ENCODE assay signal across 1 cellular context in the genomic region with DNA sequence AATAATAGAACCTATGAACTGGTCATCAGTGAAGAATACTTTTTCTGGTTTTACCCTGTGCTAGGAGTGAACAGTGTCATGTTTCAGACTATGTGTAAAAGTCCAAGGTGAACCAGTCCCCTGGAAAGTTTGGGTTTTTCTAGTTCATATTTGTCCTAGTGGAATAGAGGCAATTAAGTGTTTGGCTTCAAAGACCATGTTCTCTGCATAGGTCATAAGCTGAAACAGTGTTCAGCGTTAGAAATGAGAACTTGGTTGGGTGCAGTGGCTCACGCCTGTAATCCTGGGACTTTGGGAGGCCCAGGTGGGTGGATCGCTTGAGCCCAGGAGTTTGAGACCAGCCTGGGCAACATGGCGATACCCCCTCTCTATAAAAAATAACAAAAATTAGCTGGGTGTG.
A peak's percentile ranks its signal among the peaks of the same experiment; 100 is the strongest.
TF ChIP-seq lines count a peak whose summit lies in the region.

No MANE protein-coding gene starts in this region.

TF ChIP-seq in HepG2, 621 proteins besides CTCF, POLR2A, EP300 and RAD21 (continued from another document and continues in another):
- TF ChIP-seq, protein P1, sequence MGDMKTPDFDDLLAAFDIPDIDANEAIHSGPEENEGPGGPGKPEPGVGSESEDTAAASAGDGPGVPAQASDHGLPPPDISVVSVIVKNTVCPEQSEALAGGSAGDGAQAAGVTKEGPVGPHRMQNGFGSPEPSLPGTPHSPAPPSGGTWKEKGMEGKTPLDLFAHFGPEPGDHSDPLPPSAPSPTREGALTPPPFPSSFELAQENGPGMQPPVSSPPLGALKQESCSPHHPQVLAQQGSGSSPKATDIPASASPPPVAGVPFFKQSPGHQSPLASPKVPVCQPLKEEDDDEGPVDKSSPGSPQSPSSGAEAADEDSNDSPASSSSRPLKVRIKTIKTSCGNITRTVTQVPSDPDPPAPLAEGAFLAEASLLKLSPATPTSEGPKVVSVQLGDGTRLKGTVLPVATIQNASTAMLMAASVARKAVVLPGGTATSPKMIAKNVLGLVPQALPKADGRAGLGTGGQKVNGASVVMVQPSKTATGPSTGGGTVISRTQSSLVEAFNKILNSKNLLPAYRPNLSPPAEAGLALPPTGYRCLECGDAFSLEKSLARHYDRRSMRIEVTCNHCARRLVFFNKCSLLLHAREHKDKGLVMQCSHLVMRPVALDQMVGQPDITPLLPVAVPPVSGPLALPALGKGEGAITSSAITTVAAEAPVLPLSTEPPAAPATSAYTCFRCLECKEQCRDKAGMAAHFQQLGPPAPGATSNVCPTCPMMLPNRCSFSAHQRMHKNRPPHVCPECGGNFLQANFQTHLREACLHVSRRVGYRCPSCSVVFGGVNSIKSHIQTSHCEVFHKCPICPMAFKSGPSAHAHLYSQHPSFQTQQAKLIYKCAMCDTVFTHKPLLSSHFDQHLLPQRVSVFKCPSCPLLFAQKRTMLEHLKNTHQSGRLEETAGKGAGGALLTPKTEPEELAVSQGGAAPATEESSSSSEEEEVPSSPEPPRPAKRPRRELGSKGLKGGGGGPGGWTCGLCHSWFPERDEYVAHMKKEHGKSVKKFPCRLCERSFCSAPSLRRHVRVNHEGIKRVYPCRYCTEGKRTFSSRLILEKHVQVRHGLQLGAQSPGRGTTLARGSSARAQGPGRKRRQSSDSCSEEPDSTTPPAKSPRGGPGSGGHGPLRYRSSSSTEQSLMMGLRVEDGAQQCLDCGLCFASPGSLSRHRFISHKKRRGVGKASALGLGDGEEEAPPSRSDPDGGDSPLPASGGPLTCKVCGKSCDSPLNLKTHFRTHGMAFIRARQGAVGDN (CRISPR knock-in tag; IDR thresholded peaks at IDR 0.05), result peak; percentile 41
- TF ChIP-seq RORA (CRISPR knock-in tag; IDR thresholded peaks at IDR 0.05), result 0 out of 2 replicates have a peak, but pooled peaks have one; percentile 64
- TF ChIP-seq, protein P2, sequence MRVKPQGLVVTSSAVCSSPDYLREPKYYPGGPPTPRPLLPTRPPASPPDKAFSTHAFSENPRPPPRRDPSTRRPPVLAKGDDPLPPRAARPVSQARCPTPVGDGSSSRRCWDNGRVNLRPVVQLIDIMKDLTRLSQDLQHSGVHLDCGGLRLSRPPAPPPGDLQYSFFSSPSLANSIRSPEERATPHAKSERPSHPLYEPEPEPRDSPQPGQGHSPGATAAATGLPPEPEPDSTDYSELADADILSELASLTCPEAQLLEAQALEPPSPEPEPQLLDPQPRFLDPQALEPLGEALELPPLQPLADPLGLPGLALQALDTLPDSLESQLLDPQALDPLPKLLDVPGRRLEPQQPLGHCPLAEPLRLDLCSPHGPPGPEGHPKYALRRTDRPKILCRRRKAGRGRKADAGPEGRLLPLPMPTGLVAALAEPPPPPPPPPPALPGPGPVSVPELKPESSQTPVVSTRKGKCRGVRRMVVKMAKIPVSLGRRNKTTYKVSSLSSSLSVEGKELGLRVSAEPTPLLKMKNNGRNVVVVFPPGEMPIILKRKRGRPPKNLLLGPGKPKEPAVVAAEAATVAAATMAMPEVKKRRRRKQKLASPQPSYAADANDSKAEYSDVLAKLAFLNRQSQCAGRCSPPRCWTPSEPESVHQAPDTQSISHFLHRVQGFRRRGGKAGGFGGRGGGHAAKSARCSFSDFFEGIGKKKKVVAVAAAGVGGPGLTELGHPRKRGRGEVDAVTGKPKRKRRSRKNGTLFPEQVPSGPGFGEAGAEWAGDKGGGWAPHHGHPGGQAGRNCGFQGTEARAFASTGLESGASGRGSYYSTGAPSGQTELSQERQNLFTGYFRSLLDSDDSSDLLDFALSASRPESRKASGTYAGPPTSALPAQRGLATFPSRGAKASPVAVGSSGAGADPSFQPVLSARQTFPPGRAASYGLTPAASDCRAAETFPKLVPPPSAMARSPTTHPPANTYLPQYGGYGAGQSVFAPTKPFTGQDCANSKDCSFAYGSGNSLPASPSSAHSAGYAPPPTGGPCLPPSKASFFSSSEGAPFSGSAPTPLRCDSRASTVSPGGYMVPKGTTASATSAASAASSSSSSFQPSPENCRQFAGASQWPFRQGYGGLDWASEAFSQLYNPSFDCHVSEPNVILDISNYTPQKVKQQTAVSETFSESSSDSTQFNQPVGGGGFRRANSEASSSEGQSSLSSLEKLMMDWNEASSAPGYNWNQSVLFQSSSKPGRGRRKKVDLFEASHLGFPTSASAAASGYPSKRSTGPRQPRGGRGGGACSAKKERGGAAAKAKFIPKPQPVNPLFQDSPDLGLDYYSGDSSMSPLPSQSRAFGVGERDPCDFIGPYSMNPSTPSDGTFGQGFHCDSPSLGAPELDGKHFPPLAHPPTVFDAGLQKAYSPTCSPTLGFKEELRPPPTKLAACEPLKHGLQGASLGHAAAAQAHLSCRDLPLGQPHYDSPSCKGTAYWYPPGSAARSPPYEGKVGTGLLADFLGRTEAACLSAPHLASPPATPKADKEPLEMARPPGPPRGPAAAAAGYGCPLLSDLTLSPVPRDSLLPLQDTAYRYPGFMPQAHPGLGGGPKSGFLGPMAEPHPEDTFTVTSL (CRISPR knock-in tag; IDR thresholded peaks at IDR 0.05; ENCODE audit: borderline replicate concordance), result peak; percentile 90; the same call in 1 of the 2 replicates
- TF ChIP-seq, protein P3, sequence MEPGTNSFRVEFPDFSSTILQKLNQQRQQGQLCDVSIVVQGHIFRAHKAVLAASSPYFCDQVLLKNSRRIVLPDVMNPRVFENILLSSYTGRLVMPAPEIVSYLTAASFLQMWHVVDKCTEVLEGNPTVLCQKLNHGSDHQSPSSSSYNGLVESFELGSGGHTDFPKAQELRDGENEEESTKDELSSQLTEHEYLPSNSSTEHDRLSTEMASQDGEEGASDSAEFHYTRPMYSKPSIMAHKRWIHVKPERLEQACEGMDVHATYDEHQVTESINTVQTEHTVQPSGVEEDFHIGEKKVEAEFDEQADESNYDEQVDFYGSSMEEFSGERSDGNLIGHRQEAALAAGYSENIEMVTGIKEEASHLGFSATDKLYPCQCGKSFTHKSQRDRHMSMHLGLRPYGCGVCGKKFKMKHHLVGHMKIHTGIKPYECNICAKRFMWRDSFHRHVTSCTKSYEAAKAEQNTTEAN (CRISPR knock-in tag; conservative IDR thresholded peaks at IDR 0.05), result 0 out of 2 replicates have a peak, but pooled peaks have one; percentile 43
- peak; percentile 42; the same call in 1 of the 2 replicates for TF ChIP-seq HOXA3 (CRISPR knock-in tag; IDR thresholded peaks at IDR 0.05)
- no peak for TF ChIP-seq AKAP8 (CRISPR knock-in tag; IDR thresholded peaks at IDR 0.05)
- TF ChIP-seq, protein P4, sequence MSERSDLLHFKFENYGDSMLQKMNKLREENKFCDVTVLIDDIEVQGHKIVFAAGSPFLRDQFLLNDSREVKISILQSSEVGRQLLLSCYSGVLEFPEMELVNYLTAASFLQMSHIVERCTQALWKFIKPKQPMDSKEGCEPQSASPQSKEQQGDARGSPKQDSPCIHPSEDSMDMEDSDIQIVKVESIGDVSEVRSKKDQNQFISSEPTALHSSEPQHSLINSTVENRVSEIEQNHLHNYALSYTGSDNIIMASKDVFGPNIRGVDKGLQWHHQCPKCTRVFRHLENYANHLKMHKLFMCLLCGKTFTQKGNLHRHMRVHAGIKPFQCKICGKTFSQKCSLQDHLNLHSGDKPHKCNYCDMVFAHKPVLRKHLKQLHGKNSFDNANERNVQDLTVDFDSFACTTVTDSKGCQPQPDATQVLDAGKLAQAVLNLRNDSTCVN (CRISPR knock-in tag; IDR thresholded peaks at IDR 0.05; ENCODE audit: borderline replicate concordance), result no peak
- no peak for TF ChIP-seq SOX13 (IDR thresholded peaks at IDR 0.05)
- TF ChIP-seq SOX13 (CRISPR knock-in tag; conservative IDR thresholded peaks at IDR 0.05 in 1 of 2, IDR thresholded peaks at IDR 0.05 in 1 of 2), result peak in 1 of 2 experiments; percentile 56; a peak in 1 of 4 replicates
- TF ChIP-seq, protein P5, sequence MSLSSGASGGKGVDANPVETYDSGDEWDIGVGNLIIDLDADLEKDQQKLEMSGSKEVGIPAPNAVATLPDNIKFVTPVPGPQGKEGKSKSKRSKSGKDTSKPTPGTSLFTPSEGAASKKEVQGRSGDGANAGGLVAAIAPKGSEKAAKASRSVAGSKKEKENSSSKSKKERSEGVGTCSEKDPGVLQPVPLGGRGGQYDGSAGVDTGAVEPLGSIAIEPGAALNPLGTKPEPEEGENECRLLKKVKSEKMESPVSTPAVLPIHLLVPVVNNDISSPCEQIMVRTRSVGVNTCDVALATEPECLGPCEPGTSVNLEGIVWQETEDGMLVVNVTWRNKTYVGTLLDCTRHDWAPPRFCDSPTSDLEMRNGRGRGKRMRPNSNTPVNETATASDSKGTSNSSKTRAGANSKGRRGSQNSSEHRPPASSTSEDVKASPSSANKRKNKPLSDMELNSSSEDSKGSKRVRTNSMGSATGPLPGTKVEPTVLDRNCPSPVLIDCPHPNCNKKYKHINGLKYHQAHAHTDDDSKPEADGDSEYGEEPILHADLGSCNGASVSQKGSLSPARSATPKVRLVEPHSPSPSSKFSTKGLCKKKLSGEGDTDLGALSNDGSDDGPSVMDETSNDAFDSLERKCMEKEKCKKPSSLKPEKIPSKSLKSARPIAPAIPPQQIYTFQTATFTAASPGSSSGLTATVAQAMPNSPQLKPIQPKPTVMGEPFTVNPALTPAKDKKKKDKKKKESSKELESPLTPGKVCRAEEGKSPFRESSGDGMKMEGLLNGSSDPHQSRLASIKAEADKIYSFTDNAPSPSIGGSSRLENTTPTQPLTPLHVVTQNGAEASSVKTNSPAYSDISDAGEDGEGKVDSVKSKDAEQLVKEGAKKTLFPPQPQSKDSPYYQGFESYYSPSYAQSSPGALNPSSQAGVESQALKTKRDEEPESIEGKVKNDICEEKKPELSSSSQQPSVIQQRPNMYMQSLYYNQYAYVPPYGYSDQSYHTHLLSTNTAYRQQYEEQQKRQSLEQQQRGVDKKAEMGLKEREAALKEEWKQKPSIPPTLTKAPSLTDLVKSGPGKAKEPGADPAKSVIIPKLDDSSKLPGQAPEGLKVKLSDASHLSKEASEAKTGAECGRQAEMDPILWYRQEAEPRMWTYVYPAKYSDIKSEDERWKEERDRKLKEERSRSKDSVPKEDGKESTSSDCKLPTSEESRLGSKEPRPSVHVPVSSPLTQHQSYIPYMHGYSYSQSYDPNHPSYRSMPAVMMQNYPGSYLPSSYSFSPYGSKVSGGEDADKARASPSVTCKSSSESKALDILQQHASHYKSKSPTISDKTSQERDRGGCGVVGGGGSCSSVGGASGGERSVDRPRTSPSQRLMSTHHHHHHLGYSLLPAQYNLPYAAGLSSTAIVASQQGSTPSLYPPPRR (CRISPR knock-in tag; IDR thresholded peaks at IDR 0.05; ENCODE audit: borderline replicate concordance), result peak; percentile 34; the same call in 1 of the 2 replicates
- TF ChIP-seq MIXL1 (CRISPR knock-in tag; IDR thresholded peaks at IDR 0.05), result peak; percentile 83; the same call in 1 of the 2 replicates
- peak; percentile 49; the same call in 1 of the 2 replicates for TF ChIP-seq TBX3 (IDR thresholded peaks at IDR 0.05; ENCODE audit: borderline replicate concordance)
- 0 out of 2 replicates have a peak, but pooled peaks have one; percentile 22 for TF ChIP-seq PITX1 (CRISPR knock-in tag; IDR thresholded peaks at IDR 0.05)
- TF ChIP-seq ZNF543 (CRISPR knock-in tag; IDR thresholded peaks at IDR 0.05), result no peak
- TF ChIP-seq, protein P6, sequence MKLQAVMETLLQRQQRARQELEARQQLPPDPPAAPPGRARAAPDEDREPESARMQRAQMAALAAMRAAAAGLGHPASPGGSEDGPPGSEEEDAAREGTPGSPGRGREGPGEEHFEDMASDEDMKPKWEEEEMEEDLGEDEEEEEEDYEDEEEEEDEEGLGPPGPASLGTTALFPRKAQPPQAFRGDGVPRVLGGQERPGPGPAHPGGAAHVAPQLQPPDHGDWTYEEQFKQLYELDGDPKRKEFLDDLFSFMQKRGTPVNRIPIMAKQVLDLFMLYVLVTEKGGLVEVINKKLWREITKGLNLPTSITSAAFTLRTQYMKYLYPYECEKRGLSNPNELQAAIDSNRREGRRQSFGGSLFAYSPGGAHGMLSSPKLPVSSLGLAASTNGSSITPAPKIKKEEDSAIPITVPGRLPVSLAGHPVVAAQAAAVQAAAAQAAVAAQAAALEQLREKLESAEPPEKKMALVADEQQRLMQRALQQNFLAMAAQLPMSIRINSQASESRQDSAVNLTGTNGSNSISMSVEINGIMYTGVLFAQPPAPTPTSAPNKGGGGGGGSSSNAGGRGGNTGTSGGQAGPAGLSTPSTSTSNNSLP (IDR thresholded peaks at IDR 0.05; ENCODE audit: low read depth, low read length), result 0 out of 2 replicates have a peak, but pooled peaks have one; percentile 12
- TF ChIP-seq, protein P7, sequence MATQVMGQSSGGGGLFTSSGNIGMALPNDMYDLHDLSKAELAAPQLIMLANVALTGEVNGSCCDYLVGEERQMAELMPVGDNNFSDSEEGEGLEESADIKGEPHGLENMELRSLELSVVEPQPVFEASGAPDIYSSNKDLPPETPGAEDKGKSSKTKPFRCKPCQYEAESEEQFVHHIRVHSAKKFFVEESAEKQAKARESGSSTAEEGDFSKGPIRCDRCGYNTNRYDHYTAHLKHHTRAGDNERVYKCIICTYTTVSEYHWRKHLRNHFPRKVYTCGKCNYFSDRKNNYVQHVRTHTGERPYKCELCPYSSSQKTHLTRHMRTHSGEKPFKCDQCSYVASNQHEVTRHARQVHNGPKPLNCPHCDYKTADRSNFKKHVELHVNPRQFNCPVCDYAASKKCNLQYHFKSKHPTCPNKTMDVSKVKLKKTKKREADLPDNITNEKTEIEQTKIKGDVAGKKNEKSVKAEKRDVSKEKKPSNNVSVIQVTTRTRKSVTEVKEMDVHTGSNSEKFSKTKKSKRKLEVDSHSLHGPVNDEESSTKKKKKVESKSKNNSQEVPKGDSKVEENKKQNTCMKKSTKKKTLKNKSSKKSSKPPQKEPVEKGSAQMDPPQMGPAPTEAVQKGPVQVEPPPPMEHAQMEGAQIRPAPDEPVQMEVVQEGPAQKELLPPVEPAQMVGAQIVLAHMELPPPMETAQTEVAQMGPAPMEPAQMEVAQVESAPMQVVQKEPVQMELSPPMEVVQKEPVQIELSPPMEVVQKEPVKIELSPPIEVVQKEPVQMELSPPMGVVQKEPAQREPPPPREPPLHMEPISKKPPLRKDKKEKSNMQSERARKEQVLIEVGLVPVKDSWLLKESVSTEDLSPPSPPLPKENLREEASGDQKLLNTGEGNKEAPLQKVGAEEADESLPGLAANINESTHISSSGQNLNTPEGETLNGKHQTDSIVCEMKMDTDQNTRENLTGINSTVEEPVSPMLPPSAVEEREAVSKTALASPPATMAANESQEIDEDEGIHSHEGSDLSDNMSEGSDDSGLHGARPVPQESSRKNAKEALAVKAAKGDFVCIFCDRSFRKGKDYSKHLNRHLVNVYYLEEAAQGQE (IDR thresholded peaks at IDR 0.05; ENCODE audit: borderline replicate concordance in 1 of 2, low read depth in 1 of 2, low read length in 2 of 2), result no peak
- peak; percentile 20 for TF ChIP-seq SKI (IDR thresholded peaks at IDR 0.05; ENCODE audit: partially characterized antibody)
- TF ChIP-seq, protein P8, sequence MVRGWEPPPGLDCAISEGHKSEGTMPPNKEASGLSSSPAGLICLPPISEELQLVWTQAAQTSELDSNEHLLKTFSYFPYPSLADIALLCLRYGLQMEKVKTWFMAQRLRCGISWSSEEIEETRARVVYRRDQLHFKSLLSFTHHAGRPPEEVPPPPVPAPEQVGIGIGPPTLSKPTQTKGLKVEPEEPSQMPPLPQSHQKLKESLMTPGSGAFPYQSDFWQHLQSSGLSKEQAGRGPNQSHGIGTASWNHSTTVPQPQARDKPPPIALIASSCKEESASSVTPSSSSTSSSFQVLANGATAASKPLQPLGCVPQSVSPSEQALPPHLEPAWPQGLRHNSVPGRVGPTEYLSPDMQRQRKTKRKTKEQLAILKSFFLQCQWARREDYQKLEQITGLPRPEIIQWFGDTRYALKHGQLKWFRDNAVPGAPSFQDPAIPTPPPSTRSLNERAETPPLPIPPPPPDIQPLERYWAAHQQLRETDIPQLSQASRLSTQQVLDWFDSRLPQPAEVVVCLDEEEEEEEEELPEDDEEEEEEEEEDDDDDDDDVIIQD (CRISPR knock-in tag; IDR thresholded peaks at IDR 0.05; ENCODE audit: low read depth), result 0 out of 2 replicates have a peak, but pooled peaks have one; percentile 20
